5 cellular contexts compared by ENCODE assay signal in genomic region chr4:183812567-183812966, GRCh38.
"Had no signal": no experiment of that assay in that cellular context is flagged by ENCODE, and none has a peak within 500 bp of the region (broad histone marks: within the 10 kb centered on the region; RNA-seq: fewer than 3 reads in every experiment).

No MANE protein-coding gene starts in this region.

- H3K4me3 Mint-ChIP-seq: GM23338, H9, IgD-negative memory B cell had no signal

- DNase-seq: H9, HCEC 1CT had no signal

- ATAC-seq: GM23338, HepG2 had no signal

- H3K27ac Mint-ChIP-seq: GM23338, H9, IgD-negative memory B cell had no signal
